ENCODE assay signal across 20 cellular contexts in genomic region chr6:15739353-15739752, GRCh38.
DNase-seq lines count a peak whose midpoint lies in the region; ATAC-seq, FAIRE-seq and TF ChIP-seq lines count a peak whose summit lies in the region.
"Had no signal": no experiment of that assay in that cellular context is flagged by ENCODE, and none has a peak within 500 bp of the region (broad histone marks: within the 10 kb centered on the region; RNA-seq: fewer than 3 reads in every experiment).

No MANE protein-coding gene starts in this region.

- no peak for TF ChIP-seq RAD21 in H1 (IDR thresholded peaks at IDR 0.05 in 1 of 2, conservative IDR thresholded peaks at IDR 0.05 in 1 of 2; ENCODE audit: low read depth in 2 of 2, low read length in 2 of 2)

- no peaks in the 10 kb centered on the region for H3K27me3 Mint-ChIP-seq in WTC11 (ENCODE audit: low read depth)
- no peaks in the 10 kb centered on the region for H3K27me3 Mint-ChIP-seq in nephron progenitor cell (ENCODE audit: low read depth, poor library complexity)

- H3K4me2 ChIP-seq in H1 (ENCODE audit: insufficient read depth in 1 of 2, low read depth in 2 of 2, low read length in 2 of 2), result no peak overlapping the region

- no peak for FAIRE-seq in H1 (lab: Jason Lieb, UNC)
- FAIRE-seq: A204.1, G401.6, GM12892, GM18507 had no signal

- no peak overlapping the region for H2BK20ac ChIP-seq in H1 (ENCODE audit: low read length)

- H3K27ac ChIP-seq in H1 (ENCODE audit: low read depth, low read length), result no peak overlapping the region
- H3K27ac ChIP-seq: HL-60 had no signal

- no peak overlapping the region for H2BK120ac ChIP-seq in H1 (replicated peaks; ENCODE audit: low read depth, low read length)

- H4K91ac ChIP-seq in H1 (replicated peaks; ENCODE audit: insufficient read length, low read length), result no peak overlapping the region

- ATAC-seq in WTC11 (peak; percentile 47), HG03175 (IDR thresholded peaks at IDR 0.05; ENCODE audit: unreplicated experiment) (no peak), GM21526 (IDR thresholded peaks at IDR 0.05; ENCODE audit: low FRiP score, unreplicated experiment) (no peak)

- H3K4me1 Mint-ChIP-seq in WTC11 (peaks cover 15% of the 10 kb centered on the region), nephron progenitor cell (peaks cover 26% of the 10 kb centered on the region)

- H2BK5ac ChIP-seq in H1 (ENCODE audit: low read depth, low read length), result no peak overlapping the region

- TF ChIP-seq CTCF in WTC11 (IDR thresholded peaks at IDR 0.05), result no peak
- TF ChIP-seq CTCF in H1 (IDR thresholded peaks at IDR 0.05; ENCODE audit: control extremely low read depth in 1 of 3, insufficient read depth in 1 of 3, low read depth in 1 of 3, low read length in 3 of 3), result no peak
- TF ChIP-seq CTCF in nephron progenitor cell (IDR thresholded peaks at IDR 0.05), result no peak

- H3K27ac Mint-ChIP-seq in WTC11 (no peak overlapping the region), nephron progenitor cell (peak overlapping the region; percentile 66)
- H3K27ac Mint-ChIP-seq: CD4-positive, CD25-positive, alpha-beta regulatory T cell; CD8-positive, alpha-beta memory T cell had no signal

- H3K79me1 ChIP-seq in H1 (ENCODE audit: low read depth, low read length), result no peaks in the 10 kb centered on the region

- H2AK5ac ChIP-seq in H1 (ENCODE audit: low read depth, low read length), result no peak overlapping the region

- no peak for TF ChIP-seq EP300 in H1 (IDR thresholded peaks at IDR 0.05; ENCODE audit: borderline replicate concordance in 1 of 2, low read depth in 2 of 2, low read length in 2 of 2)

- CTCF ChIA-PET in WTC11 (lab: Charles Lee), result interaction anchor here (0.7 to 0.8 kb wide), 3 partner anchors 13 to 444 kb away, joined by 3 to 4 read pairs (median 3); no protein-coding TSS in a partner anchor
- CTCF ChIA-PET in H1 (lab: Charles Lee; ENCODE audit: partially characterized antibody), result interaction anchor here (1.1 kb wide), 1 partner anchor 468 kb away, joined by 3 read pairs; no protein-coding TSS in a partner anchor

- no peaks in the 10 kb centered on the region for H4K20me1 ChIP-seq in H1 (replicated peaks in 1 of 2; ENCODE audit: control insufficient read depth in 1 of 2, insufficient read depth in 2 of 2, low read length in 2 of 2)

- H3K9me3 Mint-ChIP-seq in WTC11, result peaks cover 30% of the 10 kb centered on the region
- peaks cover 17% of the 10 kb centered on the region for H3K9me3 Mint-ChIP-seq in nephron progenitor cell

- H3K9ac ChIP-seq in H1 (replicated peaks in 1 of 4; ENCODE audit: extremely low read depth in 1 of 4, low read depth in 3 of 4, low read length in 3 of 4), result no peak overlapping the region

- H2BK15ac ChIP-seq in H1 (ENCODE audit: low read length), result no peak overlapping the region

- no peak overlapping the region for H3K4me3 ChIP-seq in H1 (ENCODE audit: extremely low read depth in 1 of 4, insufficient read depth in 2 of 4, low read depth in 3 of 4, low read length in 4 of 4)
- H3K4me3 ChIP-seq: HAP-1 had no signal

- TF ChIP-seq POLR2A in H1 (IDR thresholded peaks at IDR 0.05; ENCODE audit: control extremely low read depth in 1 of 2, low read depth in 2 of 2, low read length in 2 of 2), result no peak

- H3K36me3 Mint-ChIP-seq in WTC11 (peaks cover 18% of the 10 kb centered on the region), nephron progenitor cell (ENCODE audit: low read depth) (peaks cover 4% of the 10 kb centered on the region)
- H3K36me3 Mint-ChIP-seq: CD4-positive, CD25-positive, alpha-beta regulatory T cell had no signal

- WGBS in H1 (ENCODE audit: extremely low coverage in 1 of 2, insufficient coverage in 1 of 2, insufficient read length in 1 of 2, insufficient replicate concordance in 2 of 2, low coverage in 1 of 2, low lambda C conversion rate in 2 of 2, missing lambda C conversion rate in 1 of 2), 2 experiments, result 53% methylated on average over 2 of the region's 2 CpGs; no CpG with 5 or more reads in 1 of the 2 experiments

- no peaks in the 10 kb centered on the region for H3K79me2 ChIP-seq in H1 (ENCODE audit: control insufficient read depth in 1 of 2, insufficient read depth in 2 of 2, low read length in 2 of 2)

- H3K23me2 ChIP-seq in H1 (ENCODE audit: low read depth, low read length), result no peaks in the 10 kb centered on the region; the same call in 1 of the 2 replicates

- H3K23ac ChIP-seq in H1 (ENCODE audit: insufficient read length), result no peak overlapping the region

- H2AFZ ChIP-seq in H1 (ENCODE audit: low read length), result peak overlapping the region; percentile 43; the same call in 1 of the 2 replicates

- no peak overlapping the region for H3K14ac ChIP-seq in H1 (ENCODE audit: insufficient read length)

- H4K5ac ChIP-seq in H1 (ENCODE audit: insufficient read length, low read depth, low read length), result no peak overlapping the region

- POLR2A ChIA-PET in WTC11 (lab: Charles Lee) (no interaction called here), H1 (lab: Charles Lee; ENCODE audit: partially characterized antibody) (no interaction called here)

- DNase-seq in WTC11 (ENCODE audit: low spot score), result no peak
- no peak for DNase-seq in H1 (ENCODE audit: low read depth in 1 of 2, low spot score in 2 of 2)
- no peak for DNase-seq in nephron progenitor cell
- DNase-seq in A172 (ENCODE audit: low spot score), result no peak
- DNase-seq: ACHN; BE2C; C1 segment of cervical spinal cord; CD4-positive, CD25-positive, alpha-beta regulatory T cell; CD8-positive, alpha-beta memory T cell; COR-L47; DMS 273 treated with DMSO at 0.1 percent for 48 hours; DMS53 had no signal

- no peak overlapping the region for H4K8ac ChIP-seq in H1 (ENCODE audit: extremely low read depth, insufficient read depth, low read length)

- no peaks in the 10 kb centered on the region for H3K9me3 ChIP-seq in H1 (ENCODE audit: insufficient read depth in 2 of 2, low read depth in 1 of 2, low read length in 1 of 2)
- H3K9me3 ChIP-seq: BE2C, HAP-1 had no signal

- no peak overlapping the region for H2BK12ac ChIP-seq in H1 (ENCODE audit: low read depth, low read length)

- H3K4me3 Mint-ChIP-seq in WTC11 (no peak overlapping the region), nephron progenitor cell (no peak overlapping the region)
- H3K4me3 Mint-ChIP-seq: CD4-positive, CD25-positive, alpha-beta regulatory T cell; CD8-positive, alpha-beta memory T cell had no signal

- H3K36me3 ChIP-seq in H1 (ENCODE audit: control insufficient read depth in 2 of 4, insufficient read depth in 4 of 4, low read length in 3 of 4), result no peaks in the 10 kb centered on the region
- H3K36me3 ChIP-seq: BE2C, HAP-1 had no signal

- H3K4ac ChIP-seq in H1 (replicated peaks; ENCODE audit: insufficient read length, low read depth, low read length), result no peak overlapping the region

- no peaks in the 10 kb centered on the region for H3K27me3 ChIP-seq in H1 (replicated peaks in 1 of 4; ENCODE audit: control insufficient read depth in 3 of 4, extremely low read depth in 1 of 4, insufficient read depth in 3 of 4, low read length in 3 of 4)
- H3K27me3 ChIP-seq: BE2C had no signal

- H3K4me1 ChIP-seq in H1 (replicated peaks in 1 of 4; ENCODE audit: control insufficient read depth in 3 of 4, insufficient read depth in 4 of 4, low read length in 3 of 4), result peaks cover 0 to 4% (median 1%) of the 10 kb centered on the region in 4 experiments; a peak in 3 of 7 replicates
- H3K4me1 ChIP-seq: BE2C, HAP-1 had no signal

- H3K56ac ChIP-seq in H1 (replicated peaks; ENCODE audit: insufficient read length, low read depth, low read length), result no peak overlapping the region

- H3K18ac ChIP-seq in H1 (ENCODE audit: extremely low read depth, low read length), result no peak overlapping the region

TF ChIP-seq in WTC11, 78 proteins besides CTCF, POLR2A, EP300 and RAD21 (continues in another document):
- TF ChIP-seq EMX1 (CRISPR knock-in tag; IDR thresholded peaks at IDR 0.05) (no peak), ZBTB21 (CRISPR knock-in tag; IDR thresholded peaks at IDR 0.05; ENCODE audit: borderline replicate concordance) (no peak), ATF3 (CRISPR knock-in tag; conservative IDR thresholded peaks at IDR 0.05) (no peak), TEAD1 (CRISPR knock-in tag; IDR thresholded peaks at IDR 0.05) (no peak)

TF ChIP-seq in H1, 55 proteins besides CTCF, POLR2A, EP300 and RAD21 (continues in another document):
- no peak for TF ChIP-seq FOSL1 (IDR thresholded peaks at IDR 0.05; ENCODE audit: insufficient read depth, low read depth, low read length)
